In genomic region chr17:330993-331701, GRCh38 we compare ENCODE assay signal across 9 cellular contexts. TPM values are rescaled to one million over a fixed set of nuclear protein-coding genes. Genes with fewer than 3 reads are reported as not detected.
A peak's percentile ranks its signal among the peaks of the same experiment; 100 is the strongest.
DNase-seq lines count a peak whose midpoint lies in the region; FAIRE-seq and TF ChIP-seq lines count a peak whose summit lies in the region.
"Had no signal": no experiment of that assay in that cellular context is flagged by ENCODE, and none has a peak within 500 bp of the region (broad histone marks: within the 10 kb centered on the region; RNA-seq: fewer than 3 reads in every experiment).

No MANE protein-coding gene starts in this region.

- H3K9me3 Mint-ChIP-seq in activated T-helper 2 cell treated with anti-CD3 and anti-CD28 coated beads, Interferon-gamma antibody, Interleukin-2, Interleukin-4, amounts not matched to agents 10 μg/mL and 5 μg/mL and 100 μg/mL, durations not matched to agents 14 hours and 24 hours and 36 hours, result no peaks in the 10 kb centered on the region

- TF ChIP-seq POLR2A in spleen (IDR thresholded peaks at IDR 0.05), result no peak

- WGBS in spleen, 5 donors, result 37 to 51% (median 40%) methylated on average over 24 to 26 of the region's 26 CpGs
- 68% methylated on average over 12 of the region's 26 CpGs for WGBS in SK-N-SH (ENCODE audit: low lambda C conversion rate)

- intact Hi-C loops in ascending aorta (cut with DNase I), result no loop called here
- intact Hi-C loops in kidney (cut with DNase I), result no loop called here
- intact Hi-C loops in spleen (cut with DNase I; ENCODE audit: low total_unique reads), result no loop called here
- intact Hi-C loops in activated T-helper 2 cell treated with anti-CD3 and anti-CD28 coated beads, Interferon-gamma antibody, Interleukin-2, Interleukin-4, amounts not matched to agents 10 μg/mL and 5 μg/mL and 100 μg/mL, durations not matched to agents 14 hours and 24 hours and 36 hours (cut with micrococcal nuclease), result no loop called here

- H3K4me1 ChIP-seq in ascending aorta (no peaks in the 10 kb centered on the region), kidney (ENCODE audit: control insufficient read depth in 1 of 2, insufficient read depth in 1 of 2, low read depth in 1 of 2, low read length in 2 of 2) (peaks cover 0 to 22% of the 10 kb centered on the region in 2 donors), spleen (peaks cover 10 to 72% (median 43%) of the 10 kb centered on the region in 6 donors), SK-N-SH (ENCODE audit: control insufficient read depth in 1 of 2, insufficient read depth in 2 of 2, low read depth in 1 of 2, low read length in 1 of 2) (peaks cover 0 to 8% of the 10 kb centered on the region in 2 experiments; a peak in 1 of 4 replicates)

- no peak for FAIRE-seq in kidney (lab: Jason Lieb, UNC)

- H3K27ac ChIP-seq in ascending aorta, result peak overlapping the region; percentile 5 to 49
- peak overlapping the region in 1 of 2 donors; percentile 81 for H3K27ac ChIP-seq in kidney (ENCODE audit: low read depth in 2 of 2, low read length in 2 of 2)
- peak overlapping the region; percentile 53 to 90 (median 82) for H3K27ac ChIP-seq in spleen
- H3K27ac ChIP-seq in SK-N-SH (ENCODE audit: low read depth in 2 of 2, low read length in 1 of 2), result no peak overlapping the region
- H3K27ac ChIP-seq: 22Rv1 had no signal

- no peaks in the 10 kb centered on the region for H3K36me3 ChIP-seq in ascending aorta
- H3K36me3 ChIP-seq in kidney (ENCODE audit: control insufficient read depth in 1 of 2, insufficient read depth in 2 of 2, low read length in 2 of 2), result no peaks in the 10 kb centered on the region
- H3K36me3 ChIP-seq in spleen, result peaks cover 0 to 20% (median under 1%) of the 10 kb centered on the region in 6 donors
- no peaks in the 10 kb centered on the region for H3K36me3 ChIP-seq in SK-N-SH (replicated peaks in 1 of 2; ENCODE audit: control insufficient read depth in 1 of 2, insufficient read depth in 2 of 2, low read length in 1 of 2)

- H3K9me3 ChIP-seq in ascending aorta (no peaks in the 10 kb centered on the region), kidney (ENCODE audit: control insufficient read depth in 1 of 2, low read length in 2 of 2) (no peaks in the 10 kb centered on the region), spleen (no peaks in the 10 kb centered on the region), SK-N-SH (no peaks in the 10 kb centered on the region)

- H2AFZ ChIP-seq in SK-N-SH (ENCODE audit: low read depth), result no peak overlapping the region

- no peaks in the 10 kb centered on the region for H3K4me1 Mint-ChIP-seq in activated T-helper 2 cell treated with anti-CD3 and anti-CD28 coated beads, Interferon-gamma antibody, Interleukin-2, Interleukin-4, amounts not matched to agents 10 μg/mL and 5 μg/mL and 100 μg/mL, durations not matched to agents 14 hours and 24 hours and 36 hours (ENCODE audit: low read depth)

- POLR2A ChIA-PET in GM10248 (lab: Yijun Ruan, JAX), result no interaction called here
- POLR2A ChIA-PET in SK-N-SH (lab: Yijun Ruan, JAX), result no interaction called here

- H3K4me3 ChIP-seq in ascending aorta (peak overlapping the region in 1 of 2 donors; percentile 1), kidney (ENCODE audit: low read length in 2 of 2) (no peak overlapping the region), spleen (peak overlapping the region; percentile 19 to 64 (median 36)), SK-N-SH (ENCODE audit: low read depth in 2 of 2, low read length in 1 of 2) (no peak overlapping the region)

- no peaks in the 10 kb centered on the region for H3K9me2 ChIP-seq in SK-N-SH

- no peak overlapping the region for H3K4me2 ChIP-seq in SK-N-SH

- DNase-seq in NCI-H2171 treated with DMSO at 0.1 percent for 48 hours (lab: John Stamatoyannopoulos, UW), result peak; percentile 59
- DNase-seq in NCI-H2171 (lab: John Stamatoyannopoulos, UW), result no peak
- no peak for DNase-seq in ascending aorta (ENCODE audit: low spot score in 2 of 2)
- peak; percentile 86 for DNase-seq in kidney
- DNase-seq in spleen, result peak; percentile 82
- DNase-seq in activated T-helper 2 cell treated with anti-CD3 and anti-CD28 coated beads, Interferon-gamma antibody, Interleukin-2, Interleukin-4, amounts not matched to agents 10 μg/mL and 5 μg/mL and 100 μg/mL, durations not matched to agents 14 hours and 24 hours and 36 hours (ENCODE audit: low spot score), result no peak
- no peak for DNase-seq in GM10248 (ENCODE audit: extremely low spot score)
- no peak for DNase-seq in SK-N-SH

- H3K36me3 Mint-ChIP-seq in activated T-helper 2 cell treated with anti-CD3 and anti-CD28 coated beads, Interferon-gamma antibody, Interleukin-2, Interleukin-4, amounts not matched to agents 10 μg/mL and 5 μg/mL and 100 μg/mL, durations not matched to agents 14 hours and 24 hours and 36 hours (ENCODE audit: low read depth), result no peaks in the 10 kb centered on the region

- H3K27me3 Mint-ChIP-seq in activated T-helper 2 cell treated with anti-CD3 and anti-CD28 coated beads, Interferon-gamma antibody, Interleukin-2, Interleukin-4, amounts not matched to agents 10 μg/mL and 5 μg/mL and 100 μg/mL, durations not matched to agents 14 hours and 24 hours and 36 hours (ENCODE audit: low read depth), result peaks cover 22% of the 10 kb centered on the region

- H3K4me3 Mint-ChIP-seq in activated T-helper 2 cell treated with anti-CD3 and anti-CD28 coated beads, Interferon-gamma antibody, Interleukin-2, Interleukin-4, amounts not matched to agents 10 μg/mL and 5 μg/mL and 100 μg/mL, durations not matched to agents 14 hours and 24 hours and 36 hours (ENCODE audit: low read depth), result no peak overlapping the region

- no peak overlapping the region for H3K27ac Mint-ChIP-seq in activated T-helper 2 cell treated with anti-CD3 and anti-CD28 coated beads, Interferon-gamma antibody, Interleukin-2, Interleukin-4, amounts not matched to agents 10 μg/mL and 5 μg/mL and 100 μg/mL, durations not matched to agents 14 hours and 24 hours and 36 hours

- no peaks in the 10 kb centered on the region for H3K79me2 ChIP-seq in SK-N-SH (ENCODE audit: insufficient read depth)

- H3K9ac ChIP-seq in kidney (ENCODE audit: low read length in 2 of 2) (no peak overlapping the region), SK-N-SH (no peak overlapping the region)

- no peak for TF ChIP-seq RAD21 in SK-N-SH (IDR thresholded peaks at IDR 0.05; ENCODE audit: low read length)

- TF ChIP-seq CTCF in ascending aorta (IDR thresholded peaks at IDR 0.05) (no peak), kidney (IDR thresholded peaks at IDR 0.05; ENCODE audit: borderline replicate concordance, extremely low read depth, insufficient read depth) (no peak), spleen (IDR thresholded peaks at IDR 0.05 in 8 of 11, conservative IDR thresholded peaks at IDR 0.05 in 3 of 11) (no peak), GM10248 (IDR thresholded peaks at IDR 0.05; ENCODE audit: control extremely low read depth, extremely low read depth, low read depth, missing control alignments) (no peak), SK-N-SH (IDR thresholded peaks at IDR 0.05) (no peak)

- H3K27me3 ChIP-seq in ascending aorta, result no peaks in the 10 kb centered on the region
- peaks cover 0 to 23% (median 0%) of the 10 kb centered on the region in 7 donors for H3K27me3 ChIP-seq in spleen (replicated peaks in 1 of 7)
- no peaks in the 10 kb centered on the region for H3K27me3 ChIP-seq in SK-N-SH (ENCODE audit: insufficient read depth)

- H3F3A ChIP-seq in SK-N-SH (replicated peaks; ENCODE audit: insufficient read depth), result no peaks in the 10 kb centered on the region

- H4K20me1 ChIP-seq in SK-N-SH (ENCODE audit: insufficient read depth), result no peaks in the 10 kb centered on the region

- no peak for TF ChIP-seq EP300 in SK-N-SH (IDR thresholded peaks at IDR 0.05; ENCODE audit: borderline replicate concordance in 1 of 2, low read depth in 1 of 2, low read length in 1 of 2)

- CTCF ChIA-PET in GM10248 (lab: Yijun Ruan, JAX), result no interaction called here
- CTCF ChIA-PET in SK-N-SH (lab: Yijun Ruan, JAX), result interaction anchor here (0.7 kb wide), 1 partner anchor 100 kb away, joined by 3 read pairs; no protein-coding TSS in a partner anchor

TF ChIP-seq in SK-N-SH, 30 proteins besides CTCF, POLR2A, EP300 and RAD21 (continues in another document):
- TF ChIP-seq GABPA (IDR thresholded peaks at IDR 0.05; ENCODE audit: low read depth), result no peak
- TF ChIP-seq YY1 (IDR thresholded peaks at IDR 0.05; ENCODE audit: low read depth), result no peak
- no peak for TF ChIP-seq RXRA (IDR thresholded peaks at IDR 0.05; ENCODE audit: borderline replicate concordance, low read depth)
- TF ChIP-seq JUND (IDR thresholded peaks at IDR 0.05), result no peak
- TF ChIP-seq REST (IDR thresholded peaks at IDR 0.05; ENCODE audit: low read depth, low read length), result no peak

RNA-seq across cellular contexts. Expression of gene RPH3AL, which starts 21.5 kb away (rescaled TPM):
- total RNA-seq in ascending aorta (44.2 TPM), kidney (55.9 TPM), spleen (100 to 1,000 TPM in 1 of 7 donors, 10 to 100 TPM in 6; 44.2 to 182 (median 58.6) TPM)
- polyA plus RNA-seq in kidney (ENCODE audit: insufficient read depth, low read depth, low replicate concordance) (18.1 TPM), spleen (10 to 100 TPM in 1 of 3 donors, 1 to 10 TPM in 2; 4.8 to 27.1 (median 7.4) TPM), SK-N-SH (2012; rRNA removed) (2.9 and 4.4 TPM in 2 replicates)
- total RNA-seq in activated T-helper 2 cell treated with anti-CD3 and anti-CD28 coated beads, Interferon-gamma antibody, Interleukin-2, Interleukin-4, amounts not matched to agents 10 μg/mL and 5 μg/mL and 100 μg/mL, durations not matched to agents 14 hours and 24 hours and 36 hours, result 3.2 and 3.5 TPM in 2 replicates
- 1.8 and 2.5 TPM in 2 replicates for polyA plus RNA-seq in SK-N-SH (2012; cell fraction: cytosol; rRNA removed)
- polyA plus RNA-seq in SK-N-SH (2012; cell fraction: nucleus; rRNA removed), result 3.0 and 3.6 TPM in 2 replicates

Comparison
In these comparisons a context has a peak if more than half of its experiments do, and no peak if none do; other contexts are left out.
1. DNase-seq: peak in NCI-H2171 treated with DMSO at 0.1 percent for 48 hours (single experiment), kidney (single experiment) and spleen (single experiment); none in NCI-H2171 (single experiment), ascending aorta (0 of 2), activated T-helper 2 cell treated with anti-CD3 and anti-CD28 coated beads, Interferon-gamma antibody, Interleukin-2, Interleukin-4, amounts not matched to agents 10 μg/mL and 5 μg/mL and 100 μg/mL, durations not matched to agents 14 hours and 24 hours and 36 hours (single experiment), GM10248 (single experiment) and SK-N-SH (single experiment).
2. H3K27ac ChIP-seq: peak in ascending aorta (2 of 2) and spleen (8 of 8); none in SK-N-SH (0 of 2).
3. H3K4me3 ChIP-seq: peak in spleen (8 of 8); none in kidney (0 of 2) and SK-N-SH (0 of 2).
4. RNA of gene RPH3AL, which starts 21.5 kb away (total RNA-seq): 44.2 to 182 TPM in spleen, 55.9 TPM in kidney (single experiment) and 44.2 TPM in ascending aorta (single experiment); 3.2 to 3.5 TPM in activated T-helper 2 cell treated with anti-CD3 and anti-CD28 coated beads, Interferon-gamma antibody, Interleukin-2, Interleukin-4, amounts not matched to agents 10 μg/mL and 5 μg/mL and 100 μg/mL, durations not matched to agents 14 hours and 24 hours and 36 hours; every median in the first group is over 10 times any median in the second.